Comparison of ENCODE assay signal across 1 cellular context in the genomic region with DNA sequence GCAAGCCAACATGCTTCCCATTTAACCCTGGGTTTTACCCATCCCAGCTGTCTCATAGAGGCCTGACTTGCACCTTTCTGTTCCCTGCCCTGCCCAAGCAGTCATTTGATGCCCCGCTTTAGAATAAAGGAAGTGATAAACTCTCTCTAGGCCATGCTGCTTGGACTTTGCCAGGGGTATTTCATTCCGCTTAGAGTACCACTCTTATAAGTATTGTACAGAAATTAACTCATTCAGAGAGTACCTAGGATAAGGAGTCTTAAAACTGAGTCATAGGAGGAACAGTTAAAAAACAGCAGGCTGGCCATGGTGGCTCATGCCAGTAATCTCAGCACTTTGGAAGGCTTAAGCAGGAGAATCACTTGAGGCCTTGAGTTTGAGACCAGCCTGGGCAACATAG.
TF ChIP-seq lines count a peak whose summit lies in the region.

No MANE protein-coding gene starts in this region.

TF ChIP-seq in GM12878, 131 proteins besides CTCF, POLR2A, EP300 and RAD21:
- TF ChIP-seq, protein P1, sequence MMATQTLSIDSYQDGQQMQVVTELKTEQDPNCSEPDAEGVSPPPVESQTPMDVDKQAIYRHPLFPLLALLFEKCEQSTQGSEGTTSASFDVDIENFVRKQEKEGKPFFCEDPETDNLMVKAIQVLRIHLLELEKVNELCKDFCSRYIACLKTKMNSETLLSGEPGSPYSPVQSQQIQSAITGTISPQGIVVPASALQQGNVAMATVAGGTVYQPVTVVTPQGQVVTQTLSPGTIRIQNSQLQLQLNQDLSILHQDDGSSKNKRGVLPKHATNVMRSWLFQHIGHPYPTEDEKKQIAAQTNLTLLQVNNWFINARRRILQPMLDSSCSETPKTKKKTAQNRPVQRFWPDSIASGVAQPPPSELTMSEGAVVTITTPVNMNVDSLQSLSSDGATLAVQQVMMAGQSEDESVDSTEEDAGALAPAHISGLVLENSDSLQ (IDR thresholded peaks at IDR 0.05) = no peak
- TF ChIP-seq FOXM1 (IDR thresholded peaks at IDR 0.05; ENCODE audit: low read depth, low read length) (0 out of 2 replicates have a peak, but pooled peaks have one; percentile 7), SPI1 (IDR thresholded peaks at IDR 0.05; ENCODE audit: borderline replicate concordance, insufficient read depth, low read depth, low read length) (peak; percentile 59; the same call in 1 of the 2 replicates)
